8 cellular contexts compared by ENCODE assay signal in genomic region chr7:38359081-38359601, GRCh38.
DNase-seq lines count a peak whose midpoint lies in the region; ATAC-seq and TF ChIP-seq lines count a peak whose summit lies in the region.
"Not testable (repeated sequence)": the region's sequence is repeated elsewhere in the genome, so short reads cannot be mapped to it uniquely, and the experiment has no call there.

No MANE protein-coding gene starts in this region.

- not testable (repeated sequence) for H3K9me3 ChIP-seq in Peyer's patch

- not testable (repeated sequence) for H3K4me1 Mint-ChIP-seq in neural crest cell

- not testable (repeated sequence) for H3K27me3 ChIP-seq in Peyer's patch

- TF ChIP-seq CTCF in Peyer's patch (IDR thresholded peaks at IDR 0.05): peak in 5 of 6 experiments; percentile 13 to 67 (median 29)
- TF ChIP-seq CTCF in epithelial cell of esophagus (IDR thresholded peaks at IDR 0.05; ENCODE audit: insufficient read depth, low read depth, low read length, missing control alignments): peak; percentile 37
- TF ChIP-seq CTCF in neural crest cell (conservative IDR thresholded peaks at IDR 0.05): peak; percentile 45

- H3K27ac Mint-ChIP-seq in neural crest cell (ENCODE audit: unreplicated experiment): not testable (repeated sequence)

- H3K36me3 ChIP-seq in Peyer's patch: not testable (repeated sequence)

- H3K9me3 Mint-ChIP-seq in neural crest cell: not testable (repeated sequence)

- not testable (repeated sequence) for H3K4me3 Mint-ChIP-seq in neural crest cell

- DNase-seq in ELR (ENCODE audit: low read depth) (peak; percentile 15), Peyer's patch (peak in 2 of 3 donors; percentile 65 to 93), activated T-cell treated with anti-CD3 and anti-CD28 coated beads for 4 hours (peak; percentile 69)
- DNase-seq in epithelial cell of esophagus (ENCODE audit: low read depth); neural crest cell (ENCODE audit: low read depth, low spot score): not testable (repeated sequence)
- DNase-seq in stimulated activated naive CD4-positive, alpha-beta T cell (lab: John Stamatoyannopoulos, UW): peak; percentile 49 to 76 (median 57)

- H3K27ac ChIP-seq in Peyer's patch: peak overlapping the region; percentile 28 to 75 (median 64)

- H3K4me1 ChIP-seq in Peyer's patch: not testable (repeated sequence)

- not testable (repeated sequence) for H3K36me3 Mint-ChIP-seq in neural crest cell (ENCODE audit: low read depth)

- ATAC-seq in GM21423 (IDR thresholded peaks at IDR 0.05; ENCODE audit: unreplicated experiment): peak; percentile 77
- ATAC-seq in HG03354 (IDR thresholded peaks at IDR 0.05; ENCODE audit: poor library complexity, severe bottlenecking, unreplicated experiment): peak; percentile 71

- peak overlapping the region in 3 of 4 donors; percentile 12 to 30 (median 27) for H3K4me3 ChIP-seq in Peyer's patch
- not testable (repeated sequence) for H3K4me3 ChIP-seq in epithelial cell of esophagus (ENCODE audit: low read length)

- TF ChIP-seq POLR2A in Peyer's patch (IDR thresholded peaks at IDR 0.05): not testable (repeated sequence)

- H3K27me3 Mint-ChIP-seq in neural crest cell (ENCODE audit: low read depth): not testable (repeated sequence)
